Comparison of ENCODE assay signal across 23 cellular contexts in genomic region chr1:44151808-44152207, GRCh38. TPM values are rescaled to one million over a fixed set of nuclear protein-coding genes. Genes with fewer than 3 reads are reported as not detected.
A peak's percentile ranks its signal among the peaks of the same experiment; 100 is the strongest.
DNase-seq lines count a peak whose midpoint lies in the region; ATAC-seq, FAIRE-seq and TF ChIP-seq lines count a peak whose summit lies in the region.
"Had no signal": no experiment of that assay in that cellular context is flagged by ENCODE, and none has a peak within 500 bp of the region (broad histone marks: within the 10 kb centered on the region; RNA-seq: fewer than 3 reads in every experiment).

No MANE protein-coding gene starts in this region.

- 0 out of 2 replicates have a peak overlapping the region, but pooled peaks have one; percentile 52 for H2BK20ac ChIP-seq in H1 (ENCODE audit: low read length)

- no peak overlapping the region for H3K9ac ChIP-seq in HCT116 (ENCODE audit: low read length)
- H3K9ac ChIP-seq in H1 (replicated peaks in 1 of 4; ENCODE audit: extremely low read depth in 1 of 4, low read depth in 3 of 4, low read length in 3 of 4): no peak overlapping the region

- H4K5ac ChIP-seq in H1 (ENCODE audit: insufficient read length, low read depth, low read length): no peak overlapping the region

- peaks cover 3% of the 10 kb centered on the region for H3K27me3 Mint-ChIP-seq in activated naive CD8-positive, alpha-beta T cell treated with anti-CD3 and anti-CD28 coated beads, Interleukin-2, amount 50 U/mL, for 24 hours
- peaks cover 19% of the 10 kb centered on the region for H3K27me3 Mint-ChIP-seq in activated naive CD8-positive, alpha-beta T cell treated with anti-CD3 and anti-CD28 coated beads for 36 hours
- H3K27me3 Mint-ChIP-seq in stimulated activated memory B cell treated with anti-CD40 and anti-IgM and Interleukin-4, amounts not matched to agents 10 μg/mL and 1 μg/mL and 100 μg/mL, for 72 hours: peaks cover 21% of the 10 kb centered on the region

- no peak overlapping the region for H3K4ac ChIP-seq in H1 (replicated peaks; ENCODE audit: insufficient read length, low read depth, low read length)

- no peak for DNase-seq in activated naive CD8-positive, alpha-beta T cell treated with anti-CD3 and anti-CD28 coated beads, Interleukin-2, amount 50 U/mL, for 24 hours
- DNase-seq in activated naive CD8-positive, alpha-beta T cell treated with anti-CD3 and anti-CD28 coated beads for 36 hours: no peak
- DNase-seq in HCT116 (ENCODE audit: low read depth, low spot score) (no peak), H1 (ENCODE audit: low read depth in 1 of 2, low spot score in 2 of 2) (no peak), NCI-H2029 treated with DMSO at 0.1 percent for 48 hours (lab: John Stamatoyannopoulos, UW) (no peak)
- DNase-seq: 8988T; ACHN; BE2C; C1 segment of cervical spinal cord; CD4-positive, CD25-positive, alpha-beta regulatory T cell; CD8-positive, alpha-beta memory T cell; COR-L47; DMS 273 treated with DMSO at 0.1 percent for 48 hours; DMS53; HCEC 1CT; HFFc6 had no signal

- H4K8ac ChIP-seq in H1 (ENCODE audit: extremely low read depth, insufficient read depth, low read length): no peak overlapping the region

- H3K36me3 ChIP-seq in HCT116 (ENCODE audit: control insufficient read depth in 1 of 2, insufficient read depth in 2 of 2, low read length in 2 of 2) (no peaks in the 10 kb centered on the region), H1 (ENCODE audit: control insufficient read depth in 2 of 4, insufficient read depth in 4 of 4, low read length in 3 of 4) (no peaks in the 10 kb centered on the region)
- H3K36me3 ChIP-seq: BE2C had no signal

- no peak overlapping the region for H2BK12ac ChIP-seq in H1 (ENCODE audit: low read depth, low read length)

- no peak overlapping the region for H4K91ac ChIP-seq in H1 (replicated peaks; ENCODE audit: insufficient read length, low read length)

- H3K9me3 ChIP-seq in HCT116 (ENCODE audit: control insufficient read depth in 1 of 2, insufficient read depth in 1 of 2, low read depth in 1 of 2, low read length in 2 of 2) (no peaks in the 10 kb centered on the region), H1 (ENCODE audit: insufficient read depth in 2 of 2, low read depth in 1 of 2, low read length in 1 of 2) (no peaks in the 10 kb centered on the region)
- H3K9me3 ChIP-seq: BE2C had no signal

- H3K4me3 ChIP-seq in HCT116 (replicated peaks in 1 of 2; ENCODE audit: low read depth in 1 of 2, low read length in 2 of 2) (no peak overlapping the region), H1 (ENCODE audit: extremely low read depth in 1 of 4, insufficient read depth in 2 of 4, low read depth in 3 of 4, low read length in 4 of 4) (no peak overlapping the region)

- no peaks in the 10 kb centered on the region for H3K23me2 ChIP-seq in H1 (ENCODE audit: low read depth, low read length)

- H2AFZ ChIP-seq in HCT116 (ENCODE audit: low read depth, low read length, poor library complexity, severe bottlenecking): peak overlapping the region; percentile 19
- H2AFZ ChIP-seq in H1 (ENCODE audit: low read length): no peak overlapping the region

- H3K79me2 ChIP-seq in HCT116 (ENCODE audit: insufficient read depth, low read length) (no peaks in the 10 kb centered on the region), H1 (ENCODE audit: control insufficient read depth in 1 of 2, insufficient read depth in 2 of 2, low read length in 2 of 2) (no peaks in the 10 kb centered on the region)

- no peak for TF ChIP-seq POLR2A in HCT116 (IDR thresholded peaks at IDR 0.05; ENCODE audit: borderline replicate concordance, extremely low read depth, insufficient read depth, insufficient read length)
- TF ChIP-seq POLR2A in H1 (IDR thresholded peaks at IDR 0.05; ENCODE audit: control extremely low read depth in 1 of 2, low read depth in 2 of 2, low read length in 2 of 2): no peak

- no peak overlapping the region for H3K56ac ChIP-seq in H1 (replicated peaks; ENCODE audit: insufficient read length, low read depth, low read length)

- TF ChIP-seq CTCF in HCT116 (IDR thresholded peaks at IDR 0.05 in 2 of 3, conservative IDR thresholded peaks at IDR 0.05 in 1 of 3; ENCODE audit: borderline replicate concordance in 1 of 3, insufficient read depth in 1 of 3, low read depth in 2 of 3, low read length in 2 of 3): no peak
- no peak for TF ChIP-seq CTCF in H1 (IDR thresholded peaks at IDR 0.05; ENCODE audit: control extremely low read depth in 1 of 3, insufficient read depth in 1 of 3, low read depth in 1 of 3, low read length in 3 of 3)

- H2BK15ac ChIP-seq in H1 (ENCODE audit: low read length): no peak overlapping the region

- H3K9me2 ChIP-seq in HCT116 (ENCODE audit: insufficient read depth): no peaks in the 10 kb centered on the region

- 80% methylated on average over 1 of the region's 1 CpG; no CpG with 5 or more reads in 1 of the 2 experiments for WGBS in H1 (ENCODE audit: extremely low coverage in 1 of 2, insufficient coverage in 1 of 2, insufficient read length in 1 of 2, insufficient replicate concordance in 2 of 2, low coverage in 1 of 2, low lambda C conversion rate in 2 of 2, missing lambda C conversion rate in 1 of 2), 2 experiments

- H3K18ac ChIP-seq in H1 (ENCODE audit: extremely low read depth, low read length): no peak overlapping the region

- no peaks in the 10 kb centered on the region for H4K20me1 ChIP-seq in HCT116 (ENCODE audit: insufficient read depth)
- no peaks in the 10 kb centered on the region for H4K20me1 ChIP-seq in H1 (replicated peaks in 1 of 2; ENCODE audit: control insufficient read depth in 1 of 2, insufficient read depth in 2 of 2, low read length in 2 of 2)

- RAD21 ChIA-PET in HCT116 (lab: Charles Lee; ENCODE audit: low non-redundant PET in 1 of 2, low total read pairs in 2 of 2, uncharacterized antibody in 2 of 2, unreplicated experiment in 2 of 2): no interaction called here

- POLR2A ChIA-PET in HCT116 (lab: Charles Lee): no interaction called here
- POLR2A ChIA-PET in H1 (lab: Charles Lee; ENCODE audit: partially characterized antibody): interaction anchor here (0.8 to 1.2 kb wide), 3 partner anchors 18 to 177 kb away, joined by 3 to 5 read pairs (median 3); partner anchors contain the start of gene ATP6V0B

- no peak overlapping the region for H3K4me3 Mint-ChIP-seq in activated naive CD8-positive, alpha-beta T cell treated with anti-CD3 and anti-CD28 coated beads, Interleukin-2, amount 50 U/mL, for 24 hours
- no peak overlapping the region for H3K4me3 Mint-ChIP-seq in activated naive CD8-positive, alpha-beta T cell treated with anti-CD3 and anti-CD28 coated beads for 36 hours
- no peak overlapping the region for H3K4me3 Mint-ChIP-seq in stimulated activated memory B cell treated with anti-CD40 and anti-IgM and Interleukin-4, amounts not matched to agents 10 μg/mL and 1 μg/mL and 100 μg/mL, for 72 hours
- H3K4me3 Mint-ChIP-seq: CD4-positive, CD25-positive, alpha-beta regulatory T cell; CD8-positive, alpha-beta memory T cell; HFFc6 had no signal

- H2BK5ac ChIP-seq in H1 (ENCODE audit: low read depth, low read length): no peak overlapping the region

- H3K4me2 ChIP-seq in HCT116 (ENCODE audit: low read length) (no peak overlapping the region), H1 (ENCODE audit: insufficient read depth in 1 of 2, low read depth in 2 of 2, low read length in 2 of 2) (no peak overlapping the region)

- no peak for TF ChIP-seq EP300 in H1 (IDR thresholded peaks at IDR 0.05; ENCODE audit: borderline replicate concordance in 1 of 2, low read depth in 2 of 2, low read length in 2 of 2)

- H3K9me3 Mint-ChIP-seq in activated naive CD8-positive, alpha-beta T cell treated with anti-CD3 and anti-CD28 coated beads, Interleukin-2, amount 50 U/mL, for 24 hours: peaks cover 1% of the 10 kb centered on the region
- H3K9me3 Mint-ChIP-seq in activated naive CD8-positive, alpha-beta T cell treated with anti-CD3 and anti-CD28 coated beads for 36 hours: no peaks in the 10 kb centered on the region
- peaks cover under 1% of the 10 kb centered on the region for H3K9me3 Mint-ChIP-seq in stimulated activated memory B cell treated with anti-CD40 and anti-IgM and Interleukin-4, amounts not matched to agents 10 μg/mL and 1 μg/mL and 100 μg/mL, for 72 hours

- peak; percentile 43 for ATAC-seq in activated naive CD8-positive, alpha-beta T cell treated with anti-CD3 and anti-CD28 coated beads, Interleukin-2, amount 50 U/mL, for 24 hours
- ATAC-seq in HCT116 (no peak), GM21423 (IDR thresholded peaks at IDR 0.05; ENCODE audit: unreplicated experiment) (no peak)
- no peak for ATAC-seq in stimulated activated memory B cell treated with anti-CD40 and anti-IgM and Interleukin-4, amounts not matched to agents 10 μg/mL and 1 μg/mL and 100 μg/mL, for 72 hours

- H3K4me1 ChIP-seq in HCT116 (ENCODE audit: control insufficient read depth in 1 of 2, insufficient read depth in 2 of 2, low read length in 2 of 2) (peaks cover 24 to 34% of the 10 kb centered on the region in 2 experiments), H1 (replicated peaks in 1 of 4; ENCODE audit: control insufficient read depth in 3 of 4, insufficient read depth in 4 of 4, low read length in 3 of 4) (peaks cover 0 to 9% (median 0%) of the 10 kb centered on the region in 4 experiments; a peak in 2 of 7 replicates)
- H3K4me1 ChIP-seq: BE2C had no signal

- no peak overlapping the region for H3K27ac Mint-ChIP-seq in activated naive CD8-positive, alpha-beta T cell treated with anti-CD3 and anti-CD28 coated beads, Interleukin-2, amount 50 U/mL, for 24 hours
- H3K27ac Mint-ChIP-seq in activated naive CD8-positive, alpha-beta T cell treated with anti-CD3 and anti-CD28 coated beads for 36 hours: no peak overlapping the region
- H3K27ac Mint-ChIP-seq in stimulated activated memory B cell treated with anti-CD40 and anti-IgM and Interleukin-4, amounts not matched to agents 10 μg/mL and 1 μg/mL and 100 μg/mL, for 72 hours: no peak overlapping the region
- H3K27ac Mint-ChIP-seq: CD4-positive, CD25-positive, alpha-beta regulatory T cell; HFFc6 had no signal

- H3K27me3 ChIP-seq in HCT116 (ENCODE audit: insufficient read depth, low read length) (no peaks in the 10 kb centered on the region), H1 (replicated peaks in 1 of 4; ENCODE audit: control insufficient read depth in 3 of 4, extremely low read depth in 1 of 4, insufficient read depth in 3 of 4, low read length in 3 of 4) (no peaks in the 10 kb centered on the region)
- H3K27me3 ChIP-seq: BE2C had no signal

- H3K79me1 ChIP-seq in H1 (ENCODE audit: low read depth, low read length): no peaks in the 10 kb centered on the region

- H2AK5ac ChIP-seq in H1 (ENCODE audit: low read depth, low read length): no peak overlapping the region

- FAIRE-seq in H1 (lab: Jason Lieb, UNC): no peak
- FAIRE-seq: G401.6, GM18507 had no signal

- BruUV-seq in HCT116 (replicated peaks; lab: Mats Ljungman, UMichigan): no TSS peak

- CTCF ChIA-PET in HCT116 (lab: Charles Lee) (no interaction called here), H1 (lab: Charles Lee; ENCODE audit: partially characterized antibody) (interaction anchor here (0.6 to 2.7 kb wide), 5 partner anchors 18 to 1441 kb away, joined by 3 to 8 read pairs (median 4); no protein-coding TSS in a partner anchor)

- H3K36me3 Mint-ChIP-seq in activated naive CD8-positive, alpha-beta T cell treated with anti-CD3 and anti-CD28 coated beads, Interleukin-2, amount 50 U/mL, for 24 hours (ENCODE audit: low read depth): no peaks in the 10 kb centered on the region
- H3K36me3 Mint-ChIP-seq in activated naive CD8-positive, alpha-beta T cell treated with anti-CD3 and anti-CD28 coated beads for 36 hours: no peaks in the 10 kb centered on the region
- H3K36me3 Mint-ChIP-seq in stimulated activated memory B cell treated with anti-CD40 and anti-IgM and Interleukin-4, amounts not matched to agents 10 μg/mL and 1 μg/mL and 100 μg/mL, for 72 hours: no peaks in the 10 kb centered on the region
- H3K36me3 Mint-ChIP-seq: CD4-positive, CD25-positive, alpha-beta regulatory T cell; CD8-positive, alpha-beta memory T cell had no signal

- H3K14ac ChIP-seq in H1 (ENCODE audit: insufficient read length): no peak overlapping the region

- H3K4me1 Mint-ChIP-seq in activated naive CD8-positive, alpha-beta T cell treated with anti-CD3 and anti-CD28 coated beads, Interleukin-2, amount 50 U/mL, for 24 hours: peaks cover 18% of the 10 kb centered on the region
- H3K4me1 Mint-ChIP-seq in activated naive CD8-positive, alpha-beta T cell treated with anti-CD3 and anti-CD28 coated beads for 36 hours: no peaks in the 10 kb centered on the region
- no peaks in the 10 kb centered on the region for H3K4me1 Mint-ChIP-seq in stimulated activated memory B cell treated with anti-CD40 and anti-IgM and Interleukin-4, amounts not matched to agents 10 μg/mL and 1 μg/mL and 100 μg/mL, for 72 hours
- H3K4me1 Mint-ChIP-seq: CD4-positive, CD25-positive, alpha-beta regulatory T cell; CD8-positive, alpha-beta memory T cell had no signal

- intact Hi-C loops in HCT116 (cut with micrococcal nuclease): no loop called here

- H2BK120ac ChIP-seq in H1 (replicated peaks; ENCODE audit: low read depth, low read length): peak overlapping the region; percentile 47

- no peak for TF ChIP-seq RAD21 in HCT116 (IDR thresholded peaks at IDR 0.05; ENCODE audit: low read depth)
- TF ChIP-seq RAD21 in H1 (IDR thresholded peaks at IDR 0.05 in 1 of 2, conservative IDR thresholded peaks at IDR 0.05 in 1 of 2; ENCODE audit: low read depth in 2 of 2, low read length in 2 of 2): no peak

- no peak overlapping the region for H3K23ac ChIP-seq in H1 (ENCODE audit: insufficient read length)

- H3K27ac ChIP-seq in HCT116 (ENCODE audit: low read depth, low read length): no peak overlapping the region
- no peak overlapping the region for H3K27ac ChIP-seq in H1 (ENCODE audit: low read depth, low read length)
- H3K27ac ChIP-seq: HL-60 had no signal

RNA-seq across cellular contexts. Expression of gene KLF18, which starts 10.4 kb away (rescaled TPM):
- total RNA-seq in activated naive CD8-positive, alpha-beta T cell treated with anti-CD3 and anti-CD28 coated beads for 36 hours: not detected
- total RNA-seq in HCT116 (2021; ENCODE audit: unreplicated experiment): 0.07 TPM
- polyA plus RNA-seq in HCT116 (2012): 0.05 and 0.07 TPM in 2 replicates
- 0.09 TPM in 1 of 2 replicates, not detected in the other for total RNA-seq in H1 (2021; fragmentation: NEBNext Ultra II Directional; extraction: Animal tissue kit (Norgen Biotek cat#: 25700))
- 0.15 and 0.19 TPM in 2 replicates for polyA plus RNA-seq in H1 (2011; rRNA removed)
- polyA plus RNA-seq in H1 (2011; cell fraction: cytosol; rRNA removed): 0.14 TPM
- polyA plus RNA-seq in H1 (2011; cell fraction: nucleus; rRNA removed): 0.39 TPM
- 0.05 to 0.09 TPM in 2 of 4 replicates, not detected in the others for polyA plus RNA-seq in H1 (2012, experiment 1 of 2)
- not detected for polyA plus RNA-seq in H1 (2012, experiment 2 of 2)
- 0.04 TPM for polyA plus RNA-seq in H1 (2013, experiment 1 of 2)
- polyA plus RNA-seq in H1 (2013, experiment 2 of 2): 0.06 TPM
- 0.39 and 0.54 TPM in 2 replicates for polyA minus RNA-seq in H1 (2011; rRNA and poly(A)+ RNA removed)
- not detected for polyA minus RNA-seq in H1 (2011; cell fraction: cytosol; rRNA and poly(A)+ RNA removed)
- polyA minus RNA-seq in H1 (2011; cell fraction: nucleus; rRNA and poly(A)+ RNA removed): 0.40 TPM
- total RNA-seq: CD4-positive, CD25-positive, alpha-beta regulatory T cell; CD8-positive, alpha-beta memory T cell; H4; HFFc6; HT1080 had no signal
- polyA plus RNA-seq: CD4-positive, CD25-positive, alpha-beta regulatory T cell; CD8-positive, alpha-beta memory T cell had no signal

RNA-seq across cellular contexts. Expression of gene KLF17, which starts 33.2 kb away (rescaled TPM):
- total RNA-seq in activated naive CD8-positive, alpha-beta T cell treated with anti-CD3 and anti-CD28 coated beads for 36 hours: not detected
- not detected for total RNA-seq in HCT116 (2021; ENCODE audit: unreplicated experiment)
- polyA plus RNA-seq in HCT116 (2012): not detected in 2 replicates
- total RNA-seq in H1 (2021; fragmentation: NEBNext Ultra II Directional; extraction: Animal tissue kit (Norgen Biotek cat#: 25700)): not detected in 2 replicates
- not detected in 2 replicates for polyA plus RNA-seq in H1 (2011; rRNA removed)
- not detected for polyA plus RNA-seq in H1 (2011; cell fraction: cytosol; rRNA removed)
- not detected for polyA plus RNA-seq in H1 (2011; cell fraction: nucleus; rRNA removed)
- polyA plus RNA-seq in H1 (2012, experiment 1 of 2): not detected in 4 replicates
- not detected for polyA plus RNA-seq in H1 (2012, experiment 2 of 2)
- not detected for polyA plus RNA-seq in H1 (2013, experiment 1 of 2)
- polyA plus RNA-seq in H1 (2013, experiment 2 of 2): not detected
- polyA minus RNA-seq in H1 (2011; rRNA and poly(A)+ RNA removed): not detected in 2 replicates
- polyA minus RNA-seq in H1 (2011; cell fraction: cytosol; rRNA and poly(A)+ RNA removed): not detected
- not detected for polyA minus RNA-seq in H1 (2011; cell fraction: nucleus; rRNA and poly(A)+ RNA removed)
- total RNA-seq: CD4-positive, CD25-positive, alpha-beta regulatory T cell; CD8-positive, alpha-beta memory T cell; H4 had no signal
- polyA plus RNA-seq: CD4-positive, CD25-positive, alpha-beta regulatory T cell; CD8-positive, alpha-beta memory T cell had no signal
